In the genomic region with DNA sequence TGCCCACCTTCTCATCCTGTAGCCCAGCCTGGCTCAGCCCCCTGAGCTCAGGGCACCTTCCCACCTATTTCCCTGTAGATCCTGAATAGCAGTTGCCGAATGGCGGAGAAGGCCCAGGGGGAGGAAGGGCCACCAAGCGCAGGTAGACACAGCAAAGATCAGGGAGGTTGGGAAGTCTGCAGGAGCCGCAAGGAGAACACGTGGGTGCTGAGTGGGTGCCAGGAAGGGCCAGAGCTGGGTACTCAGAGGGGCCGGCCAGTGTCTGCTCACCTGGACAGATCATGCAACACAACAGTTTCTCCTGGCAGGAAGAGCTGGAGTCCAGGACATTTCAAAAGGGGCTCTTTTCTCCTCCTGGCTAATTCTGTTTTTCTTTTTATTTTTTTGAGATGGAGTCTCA, we compare ENCODE assay signal across 25 cellular contexts. TPM values are rescaled to one million over a fixed set of nuclear protein-coding genes. Genes with fewer than 3 reads are reported as not detected.
"Had no signal": no experiment of that assay in that cellular context is flagged by ENCODE, and none has a peak within 500 bp of the region (broad histone marks: within the 10 kb centered on the region; RNA-seq: fewer than 3 reads in every experiment).

No MANE protein-coding gene starts in this region.

- H3K27ac ChIP-seq: hepatocyte, uterus had no signal

- H3K27me3 Mint-ChIP-seq: activated B cell treated with CpG ODN at 0.5 μM for 24 hours; activated naive CD4-positive, alpha-beta T cell treated with anti-CD3 and anti-CD28 coated beads, Interleukin-2, amount 50 U/mL, for 24 hours; central memory CD8-positive, alpha-beta T cell; memory B cell; natural killer cell treated with Interleukin-12 subunit alpha and Interleukin-12 subunit beta and Interleukin-15 and Interleukin-18, amount 100 ng/mL, for 72 hours; progenitor cell of endocrine pancreas had no signal

- H3K36me3 Mint-ChIP-seq: natural killer cell treated with Interleukin-12 subunit alpha and Interleukin-12 subunit beta and Interleukin-15 and Interleukin-18, amount 100 ng/mL, for 72 hours had no signal

- H3K9me3 Mint-ChIP-seq: activated B cell treated with CpG ODN at 0.5 μM for 24 hours; activated naive CD4-positive, alpha-beta T cell treated with anti-CD3 and anti-CD28 coated beads, Interleukin-2, amount 50 U/mL, for 24 hours; activated T-cell treated with anti-CD3 and anti-CD28 coated beads, Interleukin-2, amount 50 U/mL, for 4 hours; central memory CD8-positive, alpha-beta T cell; immature natural killer cell; memory B cell; natural killer cell treated with Interleukin-12 subunit alpha and Interleukin-12 subunit beta and Interleukin-15 and Interleukin-18, amount 100 ng/mL, for 72 hours had no signal

- ATAC-seq: activated T-cell treated with anti-CD3 and anti-CD28 coated beads, Interleukin-2, amount 50 U/mL, for 4 hours; natural killer cell treated with Interleukin-12 subunit alpha and Interleukin-12 subunit beta and Interleukin-15 and Interleukin-18, amount 100 ng/mL, for 72 hours had no signal

- H3K9me3 ChIP-seq: uterus had no signal

- H3K4me3 Mint-ChIP-seq: activated B cell treated with CpG ODN at 0.5 μM for 24 hours; activated naive CD4-positive, alpha-beta T cell treated with anti-CD3 and anti-CD28 coated beads, Interleukin-2, amount 50 U/mL, for 24 hours; activated T-cell treated with anti-CD3 and anti-CD28 coated beads, Interleukin-2, amount 50 U/mL, for 4 hours; central memory CD8-positive, alpha-beta T cell; immature natural killer cell; memory B cell; natural killer cell treated with Interleukin-12 subunit alpha and Interleukin-12 subunit beta and Interleukin-15 and Interleukin-18, amount 100 ng/mL, for 72 hours had no signal

- H3K27ac Mint-ChIP-seq: activated B cell treated with CpG ODN at 0.5 μM for 24 hours; activated naive CD4-positive, alpha-beta T cell treated with anti-CD3 and anti-CD28 coated beads, Interleukin-2, amount 50 U/mL, for 24 hours; immature natural killer cell; memory B cell; natural killer cell treated with Interleukin-12 subunit alpha and Interleukin-12 subunit beta and Interleukin-15 and Interleukin-18, amount 100 ng/mL, for 72 hours had no signal

- DNase-seq: activated B cell treated with CpG ODN at 0.5 μM for 24 hours; activated CD4-positive, alpha-beta T cell treated with anti-CD3 and anti-CD28 coated beads for 4 hours; activated CD4-positive, alpha-beta T cell treated with anti-CD3 and anti-CD28 coated beads, Interleukin-2, amount 50 U/mL, for 48 hours; activated CD8-positive, alpha-beta memory T cell treated with anti-CD3 and anti-CD28 coated beads, Interleukin-2, amount 50 U/mL, for 48 hours; activated effector memory CD4-positive, alpha-beta T cell treated with Interleukin-2 at 50 U/mL for 16 hours; activated T-cell treated with anti-CD3 and anti-CD28 coated beads, Interleukin-2, amount 50 U/mL, for 4 hours; cortex of kidney; effector CD4-positive, alpha-beta T cell; immature natural killer cell; kidney glomerular epithelial cell; retina; T1000; trophoblast cell; uterus had no signal

RNA-seq across cellular contexts. Expression of gene CHGA, which starts 30.6 kb away (rescaled TPM):
- total RNA-seq: activated B cell treated with CpG ODN at 0.5 μM for 24 hours; activated CD8-positive, alpha-beta memory T cell treated with anti-CD3 and anti-CD28 coated beads for 36 hours; aorta; epithelial cell of proximal tubule; fibroblast of villous mesenchyme; natural killer cell treated with Interleukin-12 subunit alpha and Interleukin-12 subunit beta and Interleukin-15 and Interleukin-18, amount 100 ng/mL, for 72 hours; T-helper 1 cell treated with Interleukin-12 subunit alpha and Interleukin-12 subunit beta and Interleukin-4 antibody, amounts not matched to agents 30 ng/mL and 1 ng/mL, for 36 hours had no signal
